Comparison of ENCODE assay signal across 8 cellular contexts in genomic region chr1:51627672-51628071, GRCh38. TPM values are rescaled to one million over a fixed set of nuclear protein-coding genes. Genes with fewer than 3 reads are reported as not detected.
A peak's percentile ranks its signal among the peaks of the same experiment; 100 is the strongest.
DNase-seq lines count a peak whose midpoint lies in the region; ATAC-seq and TF ChIP-seq lines count a peak whose summit lies in the region.

No MANE protein-coding gene starts in this region.

- POLR2A ChIA-PET in activated CD4-positive, alpha-beta T cell treated with anti-CD3 and anti-CD28 coated beads for 36 hours (lab: Charles Lee) = no interaction called here

- H3K27me3 ChIP-seq in OCI-LY3 (ENCODE audit: low read depth, low read length) = no peaks in the 10 kb centered on the region

- no peak overlapping the region for H2AFZ ChIP-seq in OCI-LY3 (ENCODE audit: low read depth, low read length)

- no peaks in the 10 kb centered on the region for H3K4me1 ChIP-seq in OCI-LY3 (ENCODE audit: low read length)

- H3K9me3 Mint-ChIP-seq in activated CD4-positive, alpha-beta T cell treated with anti-CD3 and anti-CD28 coated beads for 36 hours (ENCODE audit: low read depth) = no peaks in the 10 kb centered on the region
- no peaks in the 10 kb centered on the region for H3K9me3 Mint-ChIP-seq in stimulated activated memory B cell treated with anti-CD40 and anti-IgM and Interleukin-4, amounts not matched to agents 10 μg/mL and 1 μg/mL and 100 μg/mL, for 72 hours

- ATAC-seq in activated CD4-positive, alpha-beta T cell treated with anti-CD3 and anti-CD28 coated beads for 36 hours = no peak
- no peak for ATAC-seq in stimulated activated memory B cell treated with anti-CD40 and anti-IgM and Interleukin-4, amounts not matched to agents 10 μg/mL and 1 μg/mL and 100 μg/mL, for 72 hours
- ATAC-seq in HG03095 (IDR thresholded peaks at IDR 0.05; ENCODE audit: unreplicated experiment) = no peak

- no peaks in the 10 kb centered on the region for H3K9me3 ChIP-seq in OCI-LY3 (ENCODE audit: insufficient read depth, low read length)

- H3K4me2 ChIP-seq in OCI-LY3 (ENCODE audit: low read length) = no peak overlapping the region

- no peak overlapping the region for H3K4me3 Mint-ChIP-seq in activated CD4-positive, alpha-beta T cell treated with anti-CD3 and anti-CD28 coated beads for 36 hours
- H3K4me3 Mint-ChIP-seq in stimulated activated memory B cell treated with anti-CD40 and anti-IgM and Interleukin-4, amounts not matched to agents 10 μg/mL and 1 μg/mL and 100 μg/mL, for 72 hours = no peak overlapping the region

- H3K4me3 ChIP-seq in OCI-LY3 (ENCODE audit: low read length) = no peak overlapping the region
- H3K4me3 ChIP-seq in fibroblast of the aortic adventitia (ENCODE audit: low read depth, low read length) = no peak overlapping the region

- intact Hi-C loops in activated CD4-positive, alpha-beta T cell treated with anti-CD3 and anti-CD28 coated beads for 36 hours (cut with DNase I, micrococcal nuclease) = loop anchor here (1.0 to 5.0 kb wide), 2 partner anchors 140 to 142 kb away; no protein-coding TSS in a partner anchor

- H3K36me3 ChIP-seq in OCI-LY3 (replicated peaks; ENCODE audit: low read depth, low read length) = no peaks in the 10 kb centered on the region

- no peaks in the 10 kb centered on the region for H4K20me1 ChIP-seq in OCI-LY3 (ENCODE audit: insufficient read depth, low read length)

- H3K4me1 Mint-ChIP-seq in activated CD4-positive, alpha-beta T cell treated with anti-CD3 and anti-CD28 coated beads for 36 hours = peaks cover 21% of the 10 kb centered on the region
- H3K4me1 Mint-ChIP-seq in stimulated activated memory B cell treated with anti-CD40 and anti-IgM and Interleukin-4, amounts not matched to agents 10 μg/mL and 1 μg/mL and 100 μg/mL, for 72 hours = peaks cover 22% of the 10 kb centered on the region

- no peaks in the 10 kb centered on the region for H3K79me2 ChIP-seq in OCI-LY3 (ENCODE audit: low read length)

- CTCF ChIA-PET in activated CD4-positive, alpha-beta T cell treated with anti-CD3 and anti-CD28 coated beads for 36 hours (lab: Charles Lee) = interaction anchor here (0.8 to 2.5 kb wide), 4 partner anchors 19 to 141 kb away, joined by 3 to 16 read pairs (median 4); no protein-coding TSS in a partner anchor

- no peaks in the 10 kb centered on the region for H3K27me3 Mint-ChIP-seq in activated CD4-positive, alpha-beta T cell treated with anti-CD3 and anti-CD28 coated beads for 36 hours
- H3K27me3 Mint-ChIP-seq in stimulated activated memory B cell treated with anti-CD40 and anti-IgM and Interleukin-4, amounts not matched to agents 10 μg/mL and 1 μg/mL and 100 μg/mL, for 72 hours = no peaks in the 10 kb centered on the region

- peak; percentile 16 for DNase-seq in activated CD4-positive, alpha-beta T cell treated with anti-CD3 and anti-CD28 coated beads for 36 hours
- DNase-seq in activated CD4-positive, alpha-beta T cell treated with anti-CD3 and anti-CD28 coated beads, Interleukin-2, amount 50 U/mL, for 48 hours = no peak
- DNase-seq in fibroblast of the aortic adventitia (ENCODE audit: low read depth) (peak; percentile 80), superior temporal gyrus (ENCODE audit: extremely low spot score) (peak; percentile 77)
- DNase-seq in effector CD4-positive, alpha-beta T cell = no peak

- H3K36me3 Mint-ChIP-seq in activated CD4-positive, alpha-beta T cell treated with anti-CD3 and anti-CD28 coated beads for 36 hours (ENCODE audit: low read depth) = peaks cover 1% of the 10 kb centered on the region
- peaks cover 5% of the 10 kb centered on the region for H3K36me3 Mint-ChIP-seq in stimulated activated memory B cell treated with anti-CD40 and anti-IgM and Interleukin-4, amounts not matched to agents 10 μg/mL and 1 μg/mL and 100 μg/mL, for 72 hours

- H3K27ac ChIP-seq in OCI-LY3 (ENCODE audit: low read length) = no peak overlapping the region

- no peak overlapping the region for H3K9ac ChIP-seq in OCI-LY3 (ENCODE audit: low read length)

- no peak overlapping the region for H3K27ac Mint-ChIP-seq in activated CD4-positive, alpha-beta T cell treated with anti-CD3 and anti-CD28 coated beads for 36 hours
- no peak overlapping the region for H3K27ac Mint-ChIP-seq in stimulated activated memory B cell treated with anti-CD40 and anti-IgM and Interleukin-4, amounts not matched to agents 10 μg/mL and 1 μg/mL and 100 μg/mL, for 72 hours

- TF ChIP-seq CTCF in OCI-LY3 (IDR thresholded peaks at IDR 0.05; ENCODE audit: low read depth, low read length) (peak; percentile 47), fibroblast of the aortic adventitia (IDR thresholded peaks at IDR 0.05; ENCODE audit: insufficient read depth, low read length) (peak; percentile 67)

RNA-seq across cellular contexts. Expression of gene OSBPL9, which starts 10.8 kb away (rescaled TPM):
- total RNA-seq in activated CD4-positive, alpha-beta T cell treated with anti-CD3 and anti-CD28 coated beads for 36 hours = 10 to 100 TPM; 46.2 to 64.5 TPM
- 24.2 and 52.7 TPM in 2 replicates for total RNA-seq in fibroblast of the aortic adventitia (ENCODE audit: low replicate concordance)

Comparison
In these comparisons a context has a peak if more than half of its experiments do, and no peak if none do; other contexts are left out.
1. DNase-seq: peak in activated CD4-positive, alpha-beta T cell treated with anti-CD3 and anti-CD28 coated beads for 36 hours (single experiment), fibroblast of the aortic adventitia (single experiment) and superior temporal gyrus (single experiment); none in activated CD4-positive, alpha-beta T cell treated with anti-CD3 and anti-CD28 coated beads, Interleukin-2, amount 50 U/mL, for 48 hours (0 of 2) and effector CD4-positive, alpha-beta T cell (single experiment).